Comparison of ENCODE assay signal across 29 cellular contexts in genomic region chr1:189510827-189511226, GRCh38.
"Had no signal": no experiment of that assay in that cellular context is flagged by ENCODE, and none has a peak within 500 bp of the region (broad histone marks: within the 10 kb centered on the region; RNA-seq: fewer than 3 reads in every experiment).

No MANE protein-coding gene starts in this region.

- H3K9me3 ChIP-seq: ovary, psoas muscle, suprapubic skin, testis, vagina had no signal

- H3K79me2 ChIP-seq: parathyroid adenoma had no signal

- H3K27me3 ChIP-seq: neural progenitor cell, ovary, spleen, suprapubic skin, testis, tibial artery, upper lobe of left lung, vagina had no signal

- ATAC-seq: natural killer cell; psoas muscle; right cardiac atrium; sciatic nerve; stimulated activated memory B cell treated with anti-CD40 and anti-IgM and Interleukin-4, amounts not matched to agents 10 μg/mL and 1 μg/mL and 100 μg/mL, for 72 hours; stimulated activated naive CD8-positive, alpha-beta T cell treated with anti-CD3 and anti-CD28 coated beads, Interleukin-15, amount 100 ng/mL, for 72 hours; stimulated activated naive CD8-positive, alpha-beta T cell treated with anti-CD3 and anti-CD28 coated beads, Interleukin-15, Interleukin-2, amounts not matched to agents 100 U/mL and 50 U/mL, for 24 hours had no signal

- H3K27ac ChIP-seq: neural progenitor cell, ovary, parathyroid adenoma, psoas muscle, skin epidermis, spleen, suprapubic skin, testis, tibial artery, upper lobe of left lung, vagina had no signal

- DNase-seq: natural killer cell; occipital lobe; ovary; posterior cingulate gyrus; psoas muscle; right cardiac atrium; spleen; stimulated activated CD4-positive, alpha-beta T cell treated with anti-CD3 and anti-CD28 coated beads, Interleukin-12 subunit alpha, Interleukin-12 subunit beta, amount 100 ng/mL, for 4 hours; stimulated activated CD4-positive, alpha-beta T cell treated with anti-CD3 and anti-CD28 coated beads, Interleukin-1b, Interleukin-23, amount 100 ng/mL, for 48 hours; stimulated activated CD4-positive, alpha-beta T cell treated with anti-CD3 and anti-CD28 coated beads, Interleukin-4, amount 100 ng/mL, for 1 hour; stimulated activated CD4-positive, alpha-beta T cell treated with anti-CD3 and anti-CD28 coated beads, Interleukin-4, amount 100 ng/mL, for 4 hours; stimulated activated CD8-positive, alpha-beta memory T cell treated with anti-CD3 and anti-CD28 coated beads, Interleukin-4, amount 100 ng/mL, for 48 hours; stimulated activated naive CD4-positive, alpha-beta T cell; stimulated activated naive CD8-positive, alpha-beta T cell treated with anti-CD3 and anti-CD28 coated beads, Interleukin-15, amount 100 ng/mL, for 72 hours; stimulated activated naive CD8-positive, alpha-beta T cell treated with anti-CD3 and anti-CD28 coated beads, Interleukin-15, Interleukin-2, amounts not matched to agents 100 U/mL and 50 U/mL, for 24 hours; substantia nigra; testis; tibial artery; trophoblast cell; upper lobe of left lung had no signal

- H3K4me3 ChIP-seq: neural progenitor cell, ovary, psoas muscle, skin epidermis, smooth muscle cell, spleen, suprapubic skin, testis, tibial artery, upper lobe of left lung, vagina had no signal

- H3K36me3 ChIP-seq: neural progenitor cell, ovary, spleen, suprapubic skin, tibial artery, upper lobe of left lung, vagina had no signal

- H2AFZ ChIP-seq: neural progenitor cell, parathyroid adenoma had no signal

- FAIRE-seq: urothelium cell line had no signal

- H3K9ac ChIP-seq: neural progenitor cell, parathyroid adenoma had no signal

- H3K4me1 ChIP-seq: neural progenitor cell, parathyroid adenoma, psoas muscle, spleen, suprapubic skin, testis, tibial artery, upper lobe of left lung, vagina had no signal

- H3K4me2 ChIP-seq: neural progenitor cell, smooth muscle cell had no signal
